In the genomic region with DNA sequence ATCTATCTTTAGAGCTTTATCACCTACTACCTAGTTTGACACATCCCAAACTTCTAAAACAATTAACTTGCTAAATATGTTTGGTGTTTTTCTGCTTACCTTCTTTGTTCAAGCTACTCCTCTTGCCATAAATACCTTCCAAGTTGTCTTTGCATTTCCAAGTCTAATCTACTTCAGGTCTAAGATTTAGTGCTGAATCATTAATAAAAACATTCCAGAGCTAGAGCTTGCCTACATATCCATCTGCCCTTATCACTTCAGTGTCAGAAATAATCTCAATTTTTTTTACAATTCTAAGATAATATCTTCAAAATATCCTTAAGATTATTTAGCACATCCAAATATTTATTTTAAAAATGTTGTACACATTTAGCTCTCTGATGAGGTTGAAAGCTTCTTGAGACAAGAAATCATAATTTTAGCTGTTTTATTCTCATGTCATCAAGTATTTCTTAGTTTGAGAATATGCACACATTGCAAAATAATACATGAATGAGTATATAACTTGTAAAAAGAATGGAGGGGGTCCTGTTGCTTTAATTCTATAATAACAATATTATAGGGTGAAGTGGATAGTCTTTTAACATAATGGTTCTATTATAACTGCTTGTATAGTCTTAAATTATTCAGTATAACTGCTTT, we compare ENCODE assay signal across 18 cellular contexts.
A peak's percentile ranks its signal among the peaks of the same experiment; 100 is the strongest.
DNase-seq lines count a peak whose midpoint lies in the region; ATAC-seq, FAIRE-seq and TF ChIP-seq lines count a peak whose summit lies in the region.
"Had no signal": no experiment of that assay in that cellular context is flagged by ENCODE, and none has a peak within 500 bp of the region (broad histone marks: within the 10 kb centered on the region; RNA-seq: fewer than 3 reads in every experiment).

No MANE protein-coding gene starts in this region.

- no peaks in the 10 kb centered on the region for H3K79me2 ChIP-seq in osteoblast (ENCODE audit: insufficient read depth, low read length)

- POLR2A ChIA-PET in A549 (lab: Yijun Ruan, JAX) = no interaction called here

- no peaks in the 10 kb centered on the region for H4K20me1 ChIP-seq in osteoblast (ENCODE audit: insufficient read depth, low read length)
- H4K20me1 ChIP-seq: BLaER1 treated with 17β-estradiol and CSF1 and Interleukin-3, amounts not matched to agents 10 nM and 100 nM had no signal

- H3K4me2 ChIP-seq in A549 = no peak overlapping the region
- H3K4me2 ChIP-seq in osteoblast (ENCODE audit: insufficient read depth, low read length) = peak overlapping the region; percentile 0
- H3K4me2 ChIP-seq: BLaER1 treated with 17β-estradiol and CSF1 and Interleukin-3, amounts not matched to agents 10 nM and 100 nM had no signal

- ATAC-seq in A549 (no peak), HG03460 (IDR thresholded peaks at IDR 0.05; ENCODE audit: unreplicated experiment) (no peak)
- ATAC-seq: CD8-positive, alpha-beta T cell had no signal

- H2AFZ ChIP-seq in osteoblast (ENCODE audit: low read length) = no peak overlapping the region

- in situ Hi-C loops in brain microvascular endothelial cell (cut with HindIII; ENCODE audit: low pct_ligation_motif_present, low sequenced_read_pairs) = no loop called here

- no peaks in the 10 kb centered on the region for H3K27me3 ChIP-seq in brain microvascular endothelial cell (replicated peaks)
- H3K27me3 ChIP-seq in osteoblast (ENCODE audit: insufficient read depth, low read length) = no peaks in the 10 kb centered on the region
- H3K27me3 ChIP-seq: BLaER1 treated with 17β-estradiol and CSF1 and Interleukin-3, amounts not matched to agents 10 nM and 100 nM had no signal

- TF ChIP-seq CTCF in A549 (IDR thresholded peaks at IDR 0.05) = no peak
- no peak for TF ChIP-seq CTCF in brain microvascular endothelial cell (IDR thresholded peaks at IDR 0.05; ENCODE audit: low read depth, low read length, missing control alignments)
- no peak for TF ChIP-seq CTCF in osteoblast (IDR thresholded peaks at IDR 0.05; ENCODE audit: extremely low read depth, low read depth, low read length)

- FAIRE-seq in A549 (lab: Jason Lieb, UNC) = no peak
- FAIRE-seq: HTR-8/SVneo had no signal

- no peak for TF ChIP-seq EP300 in A549 (IDR thresholded peaks at IDR 0.05)

- H3K9me3 ChIP-seq in A549 = no peaks in the 10 kb centered on the region
- no peaks in the 10 kb centered on the region for H3K9me3 ChIP-seq in osteoblast (ENCODE audit: low read depth, low read length)
- H3K9me3 ChIP-seq: BLaER1 treated with 17β-estradiol and CSF1 and Interleukin-3, amounts not matched to agents 10 nM and 100 nM had no signal

- CTCF ChIA-PET in A549 (lab: Yijun Ruan, JAX) = no interaction called here

- no peak overlapping the region for H3K27ac ChIP-seq in A549
- H3K27ac ChIP-seq in brain microvascular endothelial cell = peak overlapping the region; percentile 56
- no peak overlapping the region for H3K27ac ChIP-seq in osteoblast (ENCODE audit: low read depth, low read length)
- H3K27ac ChIP-seq: BLaER1 treated with 17β-estradiol and CSF1 and Interleukin-3, amounts not matched to agents 10 nM and 100 nM; HL-60 had no signal

- H3K4me1 ChIP-seq in A549 = 0 out of 3 replicates have a peak, but pooled peaks cover 3% of the 10 kb centered on the region
- peaks cover 7% of the 10 kb centered on the region for H3K4me1 ChIP-seq in osteoblast (ENCODE audit: insufficient read depth, low read length)
- H3K4me1 ChIP-seq: BLaER1 treated with 17β-estradiol and CSF1 and Interleukin-3, amounts not matched to agents 10 nM and 100 nM had no signal

- H3K4me3 ChIP-seq in A549 = no peak overlapping the region
- no peak overlapping the region for H3K4me3 ChIP-seq in brain microvascular endothelial cell (ENCODE audit: low read depth, low read length)
- H3K4me3 ChIP-seq in osteoblast (ENCODE audit: insufficient read depth, low read length) = no peak overlapping the region
- H3K4me3 ChIP-seq: BLaER1 treated with 17β-estradiol and CSF1 and Interleukin-3, amounts not matched to agents 10 nM and 100 nM had no signal

- no peak for TF ChIP-seq POLR2A in A549 (IDR thresholded peaks at IDR 0.05; ENCODE audit: low read length)

- TF ChIP-seq RAD21 in A549 (conservative IDR thresholded peaks at IDR 0.05 in 1 of 2, IDR thresholded peaks at IDR 0.05 in 1 of 2) = no peak

- no peak for DNase-seq in A549 (ENCODE audit: low read depth in 1 of 2, low spot score in 1 of 2)
- DNase-seq in HT-29 (ENCODE audit: low spot score) = peak; percentile 23
- DNase-seq in brain microvascular endothelial cell = no peak
- no peak for DNase-seq in osteoblast (ENCODE audit: insufficient read length, low spot score, missing footprints)
- DNase-seq in NCI-H748 (lab: John Stamatoyannopoulos, UW; ENCODE audit: unreplicated experiment) = no peak
- no peak for DNase-seq in KG1 (lab: John Stamatoyannopoulos, UW)
- DNase-seq: CD8-positive, alpha-beta T cell; H7; NCI-H1105 treated with DMSO at 0.1 percent for 48 hours; NCI-H1694; NCI-H2081 treated with DMSO at 0.1 percent for 48 hours; NCI-H510A treated with DMSO at 0.1 percent for 48 hours; NCI-H82; SHP77 treated with DMSO at 0.1 percent for 48 hours had no signal

- H3K36me3 ChIP-seq in brain microvascular endothelial cell (replicated peaks) = no peaks in the 10 kb centered on the region
- no peaks in the 10 kb centered on the region for H3K36me3 ChIP-seq in osteoblast (ENCODE audit: insufficient read depth, low read length)
- H3K36me3 ChIP-seq: BLaER1 treated with 17β-estradiol and CSF1 and Interleukin-3, amounts not matched to agents 10 nM and 100 nM had no signal

TF ChIP-seq in A549, 52 proteins besides CTCF, POLR2A, EP300 and RAD21:
- TF ChIP-seq USF2 (IDR thresholded peaks at IDR 0.05) (no peak), MAFK (IDR thresholded peaks at IDR 0.05; ENCODE audit: partially characterized antibody) (peak; percentile 70)
